ENCODE assay signal across 8 cellular contexts in the genomic region with DNA sequence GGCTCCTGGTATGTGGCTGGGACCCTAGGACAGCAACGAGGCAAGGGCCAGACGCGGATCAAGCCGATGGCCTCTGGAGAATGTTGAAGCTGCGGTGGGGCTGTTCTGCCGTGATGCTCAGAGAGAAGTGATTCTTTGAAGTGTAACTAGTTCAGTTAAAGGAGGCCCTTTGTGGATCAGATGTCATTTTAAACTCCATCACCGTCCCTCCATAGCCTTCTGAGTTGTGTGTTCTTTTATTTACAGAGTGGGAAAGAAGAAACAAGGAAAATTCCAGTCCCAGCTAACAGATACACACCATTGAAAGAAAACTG. TPM values are rescaled to one million over a fixed set of nuclear protein-coding genes. Genes with fewer than 3 reads are reported as not detected.
A peak's percentile ranks its signal among the peaks of the same experiment; 100 is the strongest.
DNase-seq lines count a peak whose midpoint lies in the region; ATAC-seq, FAIRE-seq and TF ChIP-seq lines count a peak whose summit lies in the region.

No MANE protein-coding gene starts in this region.

- intact Hi-C loops in cardiac septum (cut with DNase I), result loop anchor here (10.0 kb wide), 1 partner anchor 93 kb away; the partner anchor contains the start of gene C1D
- intact Hi-C loops in breast epithelium (cut with DNase I; ENCODE audit: low total_unique reads), result no loop called here
- intact Hi-C loops in mucosa of descending colon (cut with DNase I, micrococcal nuclease), result no loop called here

- peak overlapping the region; percentile 89 to 92 for H3K27ac ChIP-seq in right atrium auricular region
- H3K27ac ChIP-seq in breast epithelium, result peak overlapping the region; percentile 83 to 91

- FAIRE-seq in D721Med (lab: Jason Lieb, UNC), result no peak

- H3K9me3 ChIP-seq in right atrium auricular region (no peaks in the 10 kb centered on the region), breast epithelium (no peaks in the 10 kb centered on the region), mucosa of descending colon (no peaks in the 10 kb centered on the region)

- DNase-seq in right atrium auricular region (ENCODE audit: low spot score), result no peak
- no peak for DNase-seq in cardiac septum (ENCODE audit: low spot score)
- DNase-seq in breast epithelium (ENCODE audit: low spot score in 2 of 2), result no peak
- DNase-seq in mucosa of descending colon, result no peak
- no peak for DNase-seq in NCI-H2196 (lab: John Stamatoyannopoulos, UW; ENCODE audit: unreplicated experiment)
- DNase-seq in D721Med (ENCODE audit: insufficient read length, low spot score), result no peak
- no peak for DNase-seq in NCI-H1048 (lab: John Stamatoyannopoulos, UW)

- TF ChIP-seq POLR2A in breast epithelium (IDR thresholded peaks at IDR 0.05) (no peak), GM18505 (IDR thresholded peaks at IDR 0.05; ENCODE audit: borderline replicate concordance, extremely low read depth, insufficient read depth, insufficient read length) (no peak)

- peaks cover 0 to 36% of the 10 kb centered on the region in 2 donors for H3K4me1 ChIP-seq in right atrium auricular region
- peaks cover 0 to 25% of the 10 kb centered on the region in 2 donors for H3K4me1 ChIP-seq in breast epithelium
- H3K4me1 ChIP-seq in mucosa of descending colon (ENCODE audit: low read depth), result peaks cover 19% of the 10 kb centered on the region

- H3K4me3 ChIP-seq in right atrium auricular region, result peak overlapping the region; percentile 74 to 78
- peak overlapping the region; percentile 83 to 97 (median 83) for H3K4me3 ChIP-seq in breast epithelium
- peak overlapping the region; percentile 72 for H3K4me3 ChIP-seq in mucosa of descending colon

- peaks cover 32% of the 10 kb centered on the region for H3K36me3 ChIP-seq in right atrium auricular region
- H3K36me3 ChIP-seq in breast epithelium, result no peaks in the 10 kb centered on the region
- no peaks in the 10 kb centered on the region for H3K36me3 ChIP-seq in mucosa of descending colon (ENCODE audit: low read depth)

- TF ChIP-seq CTCF in right atrium auricular region (IDR thresholded peaks at IDR 0.05) (no peak), breast epithelium (IDR thresholded peaks at IDR 0.05) (no peak), mucosa of descending colon (IDR thresholded peaks at IDR 0.05) (no peak), D721Med (IDR thresholded peaks at IDR 0.05; ENCODE audit: insufficient read depth, missing control alignments) (no peak)

- ATAC-seq in mucosa of descending colon, result no peak
- no peak for ATAC-seq in GM18505 (IDR thresholded peaks at IDR 0.05; ENCODE audit: unreplicated experiment)

- no peaks in the 10 kb centered on the region for H3K27me3 ChIP-seq in right atrium auricular region
- no peaks in the 10 kb centered on the region for H3K27me3 ChIP-seq in breast epithelium

RNA-seq across cellular contexts. Expression of gene PNO1, which starts 0.4 kb away (rescaled TPM):
- total RNA-seq in right atrium auricular region (10 to 100 TPM in 1 of 2 donors, 1 to 10 TPM in 1; 8.7 to 12.0 TPM), cardiac septum (10.8 TPM), breast epithelium (10 to 100 TPM; 15.4 to 29.5 (median 18.9) TPM), mucosa of descending colon (10 to 100 TPM in 1 of 3 donors, 1 to 10 TPM in 2; 5.1 to 12.3 (median 7.9) TPM)
